In the genomic region with DNA sequence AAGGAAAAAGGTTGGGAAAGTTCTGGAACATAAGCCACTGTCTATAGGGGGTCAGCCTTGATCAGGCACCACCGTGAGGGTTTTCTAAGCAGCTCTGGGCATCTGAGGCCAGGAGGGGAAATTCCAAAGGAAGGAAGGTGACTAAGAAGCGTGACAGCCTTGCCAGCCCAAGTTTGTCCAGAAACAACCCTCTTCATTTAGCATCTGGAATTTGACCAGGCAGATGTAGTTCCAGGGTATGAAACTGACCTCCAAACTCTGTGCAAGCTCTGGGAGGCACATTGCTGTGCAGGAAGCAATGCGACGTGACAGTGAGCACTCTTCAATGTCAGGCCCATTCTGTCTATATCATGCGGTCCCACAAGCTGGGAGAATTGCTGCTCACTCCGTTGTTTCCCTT, we compare ENCODE assay signal across 18 cellular contexts.
DNase-seq lines count a peak whose midpoint lies in the region; ATAC-seq and TF ChIP-seq lines count a peak whose summit lies in the region.
"Had no signal": no experiment of that assay in that cellular context is flagged by ENCODE, and none has a peak within 500 bp of the region (broad histone marks: within the 10 kb centered on the region; RNA-seq: fewer than 3 reads in every experiment).

No MANE protein-coding gene starts in this region.

- no peaks in the 10 kb centered on the region for H3K36me3 ChIP-seq in IMR-90 (ENCODE audit: control insufficient read depth, insufficient read depth, low read length)
- H3K36me3 ChIP-seq in mesenchymal stem cell (ENCODE audit: control insufficient read depth in 1 of 2, insufficient read depth in 2 of 2, low read depth in 1 of 2, low read length in 2 of 2): no peaks in the 10 kb centered on the region
- H3K36me3 ChIP-seq: sigmoid colon had no signal

- ATAC-seq in IMR-90 (ENCODE audit: low read depth): no peak; the same call in 1 of the 2 replicates
- no peak for ATAC-seq in GM18870 (IDR thresholded peaks at IDR 0.05; ENCODE audit: unreplicated experiment)
- ATAC-seq: GM12878, K562 had no signal

- H4K91ac ChIP-seq in IMR-90 (ENCODE audit: insufficient read depth, low read depth, low read length) (no peak overlapping the region), mesenchymal stem cell (ENCODE audit: low read length) (peak overlapping the region; percentile 35)

- H3K4me1 ChIP-seq in IMR-90 (ENCODE audit: control insufficient read depth, insufficient read depth, low read length) (peaks cover 4% of the 10 kb centered on the region; the same call in 1 of the 2 replicates), mesenchymal stem cell (ENCODE audit: control insufficient read depth, insufficient read depth, low read depth, low read length) (peaks cover 15% of the 10 kb centered on the region)

- H3K18ac ChIP-seq in IMR-90 (ENCODE audit: low read depth, low read length) (no peak overlapping the region), mesenchymal stem cell (ENCODE audit: low read depth in 1 of 2, low read length in 2 of 2) (no peak overlapping the region)

- CTCF ChIA-PET in IMR-90 (lab: Yijun Ruan, JAX): interaction anchor here (1.2 kb wide), 1 partner anchor 91 kb away, joined by 3 read pairs; no protein-coding TSS in a partner anchor

- H2BK120ac ChIP-seq in IMR-90 (ENCODE audit: low read depth, low read length) (peak overlapping the region; percentile 7; the same call in 1 of the 2 replicates), mesenchymal stem cell (ENCODE audit: low read depth, low read length) (no peak overlapping the region)

- H2BK20ac ChIP-seq in IMR-90 (ENCODE audit: low read depth, low read length): no peak overlapping the region

- H3K4ac ChIP-seq in IMR-90 (ENCODE audit: low read depth, low read length) (0 out of 2 replicates have a peak overlapping the region, but pooled peaks have one; percentile 4), mesenchymal stem cell (ENCODE audit: low read depth in 1 of 2, low read length in 2 of 2) (no peak overlapping the region)

- H3K9ac ChIP-seq in IMR-90 (ENCODE audit: low read depth, low read length): no peak overlapping the region
- H3K9ac ChIP-seq in mesenchymal stem cell (ENCODE audit: low read length): no peak overlapping the region

- H3K9me1 ChIP-seq in IMR-90 (ENCODE audit: insufficient read depth, low read length): no peaks in the 10 kb centered on the region

- DNase-seq in AG20443 (ENCODE audit: low spot score) (peak; percentile 34), IMR-90 (peak; percentile 29), dermis blood vessel endothelial cell (peak; percentile 84), mesenchymal stem cell (peak; percentile 43), NCI-H146 (lab: John Stamatoyannopoulos, UW) (no peak), mesenteric fat pad (ENCODE audit: low spot score) (no peak), lower leg skin (ENCODE audit: low spot score in 2 of 2) (no peak)
- DNase-seq: activated CD4-positive, alpha-beta memory T cell treated with anti-CD3 and anti-CD28 coated beads for 36 hours; activated T-cell treated with anti-CD3 and anti-CD28 coated beads, Interleukin-2, amount 50 U/mL, for 1 hour; GDM1; hippocampal formation; NCI-H1092; NCI-H774; occipital lobe; sigmoid colon had no signal

- H2BK5ac ChIP-seq in IMR-90 (ENCODE audit: low read depth, low read length, poor library complexity, severe bottlenecking) (no peak overlapping the region), mesenchymal stem cell (ENCODE audit: low read depth, low read length, poor library complexity, severe bottlenecking) (no peak overlapping the region)

- H3K4me3 ChIP-seq in IMR-90 (ENCODE audit: insufficient read depth, low read depth, low read length): no peak overlapping the region
- no peak overlapping the region for H3K4me3 ChIP-seq in mesenchymal stem cell (ENCODE audit: insufficient read depth in 1 of 2, low read depth in 1 of 2, low read length in 2 of 2)
- H3K4me3 ChIP-seq in lower leg skin (ENCODE audit: low read depth, poor library complexity, severe bottlenecking): no peak overlapping the region
- H3K4me3 ChIP-seq: GM12878, K562, sigmoid colon had no signal

- H3K4me2 ChIP-seq in IMR-90 (ENCODE audit: low read depth, low read length) (no peak overlapping the region), mesenchymal stem cell (ENCODE audit: low read length, poor library complexity, severe bottlenecking) (no peak overlapping the region)

- H2AK9ac ChIP-seq in IMR-90 (replicated peaks; ENCODE audit: low read depth, low read length, poor library complexity): no peak overlapping the region

- H2AFZ ChIP-seq in IMR-90 (replicated peaks; ENCODE audit: low read length, poor library complexity): peak overlapping the region; percentile 17
- no peak overlapping the region for H2AFZ ChIP-seq in mesenchymal stem cell (ENCODE audit: low read depth, low read length)

- no peak overlapping the region for H2AK5ac ChIP-seq in IMR-90 (ENCODE audit: low read depth, low read length)
- H2AK5ac ChIP-seq in mesenchymal stem cell (ENCODE audit: low read length, severe bottlenecking): no peak overlapping the region

- H3K27ac ChIP-seq in IMR-90 (ENCODE audit: insufficient read depth, low read length) (no peak overlapping the region), mesenchymal stem cell (ENCODE audit: low read length, poor library complexity, severe bottlenecking) (no peak overlapping the region)

- POLR2A ChIA-PET in IMR-90 (lab: Charles Lee; ENCODE audit: unreplicated experiment): interaction anchor here (0.7 kb wide), 1 partner anchor 537 kb away, joined by 3 read pairs; no protein-coding TSS in a partner anchor

- no peak overlapping the region for H4K8ac ChIP-seq in IMR-90 (ENCODE audit: low read depth in 2 of 2, low read length in 2 of 2)
- peak overlapping the region; percentile 79 for H4K8ac ChIP-seq in mesenchymal stem cell (ENCODE audit: low read length)

- 50% methylated on average over 4 of the region's 6 CpGs; no CpG with 5 or more reads in 1 of the 2 experiments for WGBS in IMR-90 (ENCODE audit: extremely low coverage in 2 of 2, insufficient read length in 1 of 2), 2 experiments
- WGBS in mesenchymal stem cell: 59% methylated on average over 6 of the region's 6 CpGs
- 73 to 85% methylated on average over 6 of the region's 6 CpGs for WGBS in lower leg skin, 2 donors

- H3K79me1 ChIP-seq in IMR-90 (ENCODE audit: low read depth in 1 of 2, low read length in 2 of 2): 0 out of 4 replicates have a peak, but pooled peaks cover 0 to 3% of the 10 kb centered on the region in 2 experiments
- no peaks in the 10 kb centered on the region for H3K79me1 ChIP-seq in mesenchymal stem cell (replicated peaks; ENCODE audit: low read length, poor library complexity, severe bottlenecking)

- H4K5ac ChIP-seq in IMR-90 (ENCODE audit: low read depth, low read length): no peak overlapping the region

- H3K56ac ChIP-seq in IMR-90 (ENCODE audit: extremely low read depth, insufficient read depth, low read length): no peak overlapping the region

- peak overlapping the region; percentile 8; the same call in 1 of the 2 replicates for H3K14ac ChIP-seq in IMR-90 (replicated peaks; ENCODE audit: low read depth, low read length)
- no peak overlapping the region for H3K14ac ChIP-seq in mesenchymal stem cell (ENCODE audit: low read length in 2 of 2)

- no peaks in the 10 kb centered on the region for H4K20me1 ChIP-seq in IMR-90 (ENCODE audit: insufficient read depth, low read length)

- peak overlapping the region; percentile 6; the same call in 1 of the 2 replicates for H3K23ac ChIP-seq in IMR-90 (ENCODE audit: low read depth, low read length)
- H3K23ac ChIP-seq in mesenchymal stem cell (ENCODE audit: low read length in 2 of 2): no peak overlapping the region

- TF ChIP-seq RAD21 in IMR-90 (IDR thresholded peaks at IDR 0.05; ENCODE audit: low read length): no peak

- TF ChIP-seq CTCF in IMR-90 (conservative IDR thresholded peaks at IDR 0.05; ENCODE audit: low read depth, low read length): no peak
- TF ChIP-seq CTCF in lower leg skin (IDR thresholded peaks at IDR 0.05): no peak

- intact Hi-C loops in IMR-90 (cut with micrococcal nuclease): no loop called here
- intact Hi-C loops in lower leg skin (cut with DNase I; ENCODE audit: low total_unique reads): no loop called here

- H2BK15ac ChIP-seq in IMR-90 (ENCODE audit: low read depth, low read length) (no peak overlapping the region), mesenchymal stem cell (ENCODE audit: low read depth, poor library complexity, severe bottlenecking) (peak overlapping the region; percentile 54)

- dilution Hi-C loops in IMR-90 (cut with HindIII; ENCODE audit: low sequenced_read_pairs, unreplicated experiment): no loop called here

- TF ChIP-seq POLR2A in IMR-90 (IDR thresholded peaks at IDR 0.05; ENCODE audit: low read depth, low read length) (no peak), lower leg skin (IDR thresholded peaks at IDR 0.05) (no peak)

- BruUV-seq in IMR-90 (replicated peaks; lab: Mats Ljungman, UMichigan): no TSS peak

- H3K27me3 ChIP-seq in IMR-90 (ENCODE audit: control insufficient read depth, insufficient read depth, low read length): no peaks in the 10 kb centered on the region; the same call in 1 of the 2 replicates
- H3K27me3 ChIP-seq in mesenchymal stem cell (ENCODE audit: control insufficient read depth in 1 of 2, insufficient read depth in 1 of 2, low read length in 2 of 2): peaks cover 0 to 19% of the 10 kb centered on the region in 2 experiments
- H3K27me3 ChIP-seq: sigmoid colon had no signal

- H3K9me3 ChIP-seq in IMR-90 (ENCODE audit: control insufficient read depth, insufficient read depth, low read length) (no peaks in the 10 kb centered on the region), mesenchymal stem cell (ENCODE audit: control insufficient read depth, low read length) (no peaks in the 10 kb centered on the region)
- H3K9me3 ChIP-seq: sigmoid colon had no signal

- peak overlapping the region in 1 of 2 experiments; percentile 15 for H2BK12ac ChIP-seq in mesenchymal stem cell (ENCODE audit: low read length in 2 of 2)

- in situ Hi-C loops in IMR-90 (cut with MboI; ENCODE audit: low sequenced_read_pairs): no loop called here

TF ChIP-seq in IMR-90, 13 proteins besides CTCF, POLR2A, EP300 and RAD21:
- no peak for TF ChIP-seq RFX5 (IDR thresholded peaks at IDR 0.05; ENCODE audit: low read depth, low read length)
- TF ChIP-seq CEBPB (IDR thresholded peaks at IDR 0.05; ENCODE audit: low read depth, low read length): no peak
TF ChIP-seq in IMR-90: peak in this region for 0.

Comparison
In these comparisons a context has a peak if more than half of its experiments do, and no peak if none do; other contexts are left out.
1. DNase-seq: peak in AG20443 (single experiment), IMR-90 (single experiment), dermis blood vessel endothelial cell (single experiment) and mesenchymal stem cell (single experiment); none in NCI-H146 (single experiment), mesenteric fat pad (single experiment) and lower leg skin (0 of 2).